8 cellular contexts compared by ENCODE assay signal in the genomic region with DNA sequence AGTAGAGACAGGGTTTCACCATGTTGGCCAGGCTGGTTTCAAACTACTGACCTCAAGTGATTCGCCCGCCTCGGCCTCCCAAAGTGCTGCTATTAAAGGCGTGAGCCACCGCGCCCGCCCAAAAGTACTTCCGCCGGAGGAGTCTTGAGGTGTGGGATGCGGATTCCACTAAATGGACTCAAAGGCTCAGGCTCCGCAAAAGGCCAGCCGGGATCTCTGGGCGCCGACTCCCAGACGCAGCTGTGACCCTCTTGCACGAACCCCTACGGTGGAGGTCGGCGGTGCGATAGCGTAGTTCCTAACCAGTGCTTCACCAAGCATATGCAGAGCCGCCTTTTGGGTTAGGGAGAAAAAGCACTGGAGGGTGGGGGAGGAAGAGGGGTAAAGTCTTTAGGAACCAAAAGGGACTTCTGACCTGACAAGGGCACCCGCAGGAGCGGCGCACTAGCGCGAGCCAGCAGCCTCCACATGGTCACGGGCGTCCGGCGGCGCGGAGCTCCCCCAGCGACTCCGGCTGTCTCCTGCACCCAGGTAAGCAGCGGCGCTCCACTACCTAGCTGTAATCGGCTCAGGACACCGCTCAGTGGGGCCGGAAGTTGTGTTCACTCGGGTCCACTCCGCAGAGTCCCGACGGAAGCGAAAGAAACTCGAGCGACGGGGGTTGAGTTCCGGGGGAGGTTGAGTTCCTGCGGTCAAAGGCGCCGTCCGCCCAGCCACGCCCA. TPM values are rescaled to one million over a fixed set of nuclear protein-coding genes. Genes with fewer than 3 reads are reported as not detected.
DNase-seq lines count a peak whose midpoint lies in the region; ATAC-seq lines count a peak whose summit lies in the region.

Gene MRPL16, minus strand, starts transcription at position 590 of the 722 bp plus-strand sequence. Its CDS starts 120 bp downstream, at position 470.

- H4K91ac ChIP-seq in mesenchymal stem cell (ENCODE audit: low read length), result peak within 1 kb of the TSS; percentile 80

- H4K8ac ChIP-seq in mesenchymal stem cell (ENCODE audit: low read length), result peak within 1 kb of the TSS; percentile 97

- H3K27ac ChIP-seq in mesenchymal stem cell (ENCODE audit: low read length, poor library complexity, severe bottlenecking), result peak within 1 kb of the TSS; percentile 45

- peak within 1 kb of the TSS; percentile 98 for H2AFZ ChIP-seq in mesenchymal stem cell (ENCODE audit: low read depth, low read length)

- DNase-seq in COLO829 (ENCODE audit: low spot score) (peak; percentile 84), HS-5 (ENCODE audit: low read depth) (peak; percentile 80), NK-92 (lab: John Stamatoyannopoulos, UW; ENCODE audit: unreplicated experiment) (peak; percentile 54), mesenchymal stem cell (peak; percentile 86)
- peak; percentile 97 for DNase-seq in activated CD8-positive, alpha-beta memory T cell treated with anti-CD3 and anti-CD28 coated beads for 24 hours
- peak; percentile 81 to 84 (median 83) for DNase-seq in effector memory CD8-positive, alpha-beta T cell
- peak; percentile 79 for DNase-seq in stimulated activated CD8-positive, alpha-beta memory T cell treated with anti-CD3 and anti-CD28 coated beads, Interleukin-12 subunit alpha, Interleukin-12 subunit beta, amount 100 ng/mL, for 4 hours (ENCODE audit: low read depth)

- peak within 1 kb of the TSS; percentile 58 for H2AK5ac ChIP-seq in mesenchymal stem cell (ENCODE audit: low read length, severe bottlenecking)

- H2BK5ac ChIP-seq in mesenchymal stem cell (ENCODE audit: low read depth, low read length, poor library complexity, severe bottlenecking), result no peak within 1 kb of the TSS

- peak within 1 kb of the TSS; percentile 82 to 97 for H3K4me3 ChIP-seq in mesenchymal stem cell (ENCODE audit: insufficient read depth in 1 of 2, low read depth in 1 of 2, low read length in 2 of 2)

- ATAC-seq in GM19468 (IDR thresholded peaks at IDR 0.05; ENCODE audit: extremely low read depth, unreplicated experiment), result peak; percentile 85
- peak; percentile 99 for ATAC-seq in effector memory CD8-positive, alpha-beta T cell (replicated peaks)

- H3K23ac ChIP-seq in mesenchymal stem cell (ENCODE audit: low read length in 2 of 2), result peak within 1 kb of the TSS in 1 of 2 experiments; percentile 89

- WGBS in mesenchymal stem cell, result under 1% methylated on average over 54 of the region's 54 CpGs

- no peaks in the 10 kb centered on the region for H3K27me3 ChIP-seq in mesenchymal stem cell (ENCODE audit: control insufficient read depth in 1 of 2, insufficient read depth in 1 of 2, low read length in 2 of 2)

- no peak within 1 kb of the TSS for H2BK15ac ChIP-seq in mesenchymal stem cell (ENCODE audit: low read depth, poor library complexity, severe bottlenecking)

- peaks cover 15% of the 10 kb centered on the region for H3K79me1 ChIP-seq in mesenchymal stem cell (replicated peaks; ENCODE audit: low read length, poor library complexity, severe bottlenecking)

- H3K4ac ChIP-seq in mesenchymal stem cell (ENCODE audit: low read depth in 1 of 2, low read length in 2 of 2), result peak within 1 kb of the TSS; percentile 79 to 99

- no peak within 1 kb of the TSS for H3K14ac ChIP-seq in mesenchymal stem cell (ENCODE audit: low read length in 2 of 2)

- peak within 1 kb of the TSS; percentile 91 to 95 for H3K4me3 Mint-ChIP-seq in effector memory CD8-positive, alpha-beta T cell

- peaks cover 16 to 30% of the 10 kb centered on the region in 2 donors for H3K4me1 Mint-ChIP-seq in effector memory CD8-positive, alpha-beta T cell (ENCODE audit: low read depth in 2 of 2)

- H3K36me3 ChIP-seq in mesenchymal stem cell (ENCODE audit: control insufficient read depth in 1 of 2, insufficient read depth in 2 of 2, low read depth in 1 of 2, low read length in 2 of 2), result peaks cover 9 to 38% of the 10 kb centered on the region in 2 experiments

- no peaks in the 10 kb centered on the region for H3K9me3 Mint-ChIP-seq in effector memory CD8-positive, alpha-beta T cell

- H2BK120ac ChIP-seq in mesenchymal stem cell (ENCODE audit: low read depth, low read length), result peak within 1 kb of the TSS; percentile 27

- H3K36me3 Mint-ChIP-seq in effector memory CD8-positive, alpha-beta T cell (ENCODE audit: insufficient read depth), result peaks cover 17% of the 10 kb centered on the region

- H3K18ac ChIP-seq in mesenchymal stem cell (ENCODE audit: low read depth in 1 of 2, low read length in 2 of 2), result peak within 1 kb of the TSS; percentile 64 to 96

- peak within 1 kb of the TSS; percentile 92 for H3K4me2 ChIP-seq in mesenchymal stem cell (ENCODE audit: low read length, poor library complexity, severe bottlenecking)

- no peaks in the 10 kb centered on the region for H3K9me3 ChIP-seq in mesenchymal stem cell (ENCODE audit: control insufficient read depth, low read length)

- no peaks in the 10 kb centered on the region for H3K27me3 Mint-ChIP-seq in effector memory CD8-positive, alpha-beta T cell

- peak within 1 kb of the TSS; percentile 90 to 91 for H3K27ac Mint-ChIP-seq in effector memory CD8-positive, alpha-beta T cell

- no peaks in the 10 kb centered on the region for H3K4me1 ChIP-seq in mesenchymal stem cell (ENCODE audit: control insufficient read depth, insufficient read depth, low read depth, low read length)

- no peak within 1 kb of the TSS for H2BK12ac ChIP-seq in mesenchymal stem cell (ENCODE audit: low read length in 2 of 2)

- H3K9ac ChIP-seq in mesenchymal stem cell (ENCODE audit: low read length), result peak within 1 kb of the TSS; percentile 97

RNA-seq across cellular contexts. Expression of gene MRPL16, which starts in this region (rescaled TPM):
- 45.5 TPM for polyA plus RNA-seq in mesenchymal stem cell (2013, experiment 1 of 2)
- polyA plus RNA-seq in mesenchymal stem cell (2013, experiment 2 of 2), result 44.5 TPM

Comparison
In these comparisons a context has a peak if more than half of its experiments do, and no peak if none do; other contexts are left out.
1. Peak in every context shown above with its lines: DNase-seq, ATAC-seq, H3K4me3 ChIP-seq and H3K27ac ChIP-seq.